In the genomic region with DNA sequence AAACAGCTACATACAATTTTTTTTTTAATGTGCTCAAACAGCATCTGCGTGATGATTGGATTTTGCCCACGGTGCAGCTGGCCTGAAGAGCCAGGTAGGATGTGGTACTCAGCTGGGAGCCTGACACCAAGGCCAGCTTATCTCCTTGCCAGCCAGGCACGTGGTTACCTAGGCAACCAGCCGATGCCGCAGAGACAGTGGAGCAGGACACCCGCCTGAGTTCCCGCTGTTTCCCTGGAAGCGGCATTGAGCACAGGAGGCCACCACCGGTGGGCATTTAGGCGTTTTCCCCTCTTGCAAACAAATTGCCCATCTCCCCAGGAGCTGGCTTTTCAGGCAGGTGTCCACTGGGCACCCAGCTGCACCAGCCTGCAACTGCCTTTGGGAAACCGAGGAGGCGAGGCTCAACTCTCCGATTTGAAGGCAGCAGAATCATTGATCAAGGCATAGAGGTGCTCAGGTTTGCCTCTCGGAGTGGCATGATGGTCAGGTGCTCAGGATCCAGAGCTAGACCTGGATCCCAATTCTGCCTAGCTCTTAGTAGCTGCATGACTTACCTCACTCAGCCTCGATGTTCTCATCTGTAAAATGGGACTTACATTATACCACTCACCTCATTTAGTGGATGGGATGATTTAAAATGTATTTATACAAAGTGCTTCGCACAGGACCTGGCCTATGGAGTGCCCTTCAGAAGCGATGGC, we compare ENCODE assay signal across 1 cellular context.
TF ChIP-seq lines count a peak whose summit lies in the region.

No MANE protein-coding gene starts in this region.

TF ChIP-seq in K562, 482 proteins besides CTCF, POLR2A, EP300 and RAD21 (continued from another document):
- TF ChIP-seq, protein P1, sequence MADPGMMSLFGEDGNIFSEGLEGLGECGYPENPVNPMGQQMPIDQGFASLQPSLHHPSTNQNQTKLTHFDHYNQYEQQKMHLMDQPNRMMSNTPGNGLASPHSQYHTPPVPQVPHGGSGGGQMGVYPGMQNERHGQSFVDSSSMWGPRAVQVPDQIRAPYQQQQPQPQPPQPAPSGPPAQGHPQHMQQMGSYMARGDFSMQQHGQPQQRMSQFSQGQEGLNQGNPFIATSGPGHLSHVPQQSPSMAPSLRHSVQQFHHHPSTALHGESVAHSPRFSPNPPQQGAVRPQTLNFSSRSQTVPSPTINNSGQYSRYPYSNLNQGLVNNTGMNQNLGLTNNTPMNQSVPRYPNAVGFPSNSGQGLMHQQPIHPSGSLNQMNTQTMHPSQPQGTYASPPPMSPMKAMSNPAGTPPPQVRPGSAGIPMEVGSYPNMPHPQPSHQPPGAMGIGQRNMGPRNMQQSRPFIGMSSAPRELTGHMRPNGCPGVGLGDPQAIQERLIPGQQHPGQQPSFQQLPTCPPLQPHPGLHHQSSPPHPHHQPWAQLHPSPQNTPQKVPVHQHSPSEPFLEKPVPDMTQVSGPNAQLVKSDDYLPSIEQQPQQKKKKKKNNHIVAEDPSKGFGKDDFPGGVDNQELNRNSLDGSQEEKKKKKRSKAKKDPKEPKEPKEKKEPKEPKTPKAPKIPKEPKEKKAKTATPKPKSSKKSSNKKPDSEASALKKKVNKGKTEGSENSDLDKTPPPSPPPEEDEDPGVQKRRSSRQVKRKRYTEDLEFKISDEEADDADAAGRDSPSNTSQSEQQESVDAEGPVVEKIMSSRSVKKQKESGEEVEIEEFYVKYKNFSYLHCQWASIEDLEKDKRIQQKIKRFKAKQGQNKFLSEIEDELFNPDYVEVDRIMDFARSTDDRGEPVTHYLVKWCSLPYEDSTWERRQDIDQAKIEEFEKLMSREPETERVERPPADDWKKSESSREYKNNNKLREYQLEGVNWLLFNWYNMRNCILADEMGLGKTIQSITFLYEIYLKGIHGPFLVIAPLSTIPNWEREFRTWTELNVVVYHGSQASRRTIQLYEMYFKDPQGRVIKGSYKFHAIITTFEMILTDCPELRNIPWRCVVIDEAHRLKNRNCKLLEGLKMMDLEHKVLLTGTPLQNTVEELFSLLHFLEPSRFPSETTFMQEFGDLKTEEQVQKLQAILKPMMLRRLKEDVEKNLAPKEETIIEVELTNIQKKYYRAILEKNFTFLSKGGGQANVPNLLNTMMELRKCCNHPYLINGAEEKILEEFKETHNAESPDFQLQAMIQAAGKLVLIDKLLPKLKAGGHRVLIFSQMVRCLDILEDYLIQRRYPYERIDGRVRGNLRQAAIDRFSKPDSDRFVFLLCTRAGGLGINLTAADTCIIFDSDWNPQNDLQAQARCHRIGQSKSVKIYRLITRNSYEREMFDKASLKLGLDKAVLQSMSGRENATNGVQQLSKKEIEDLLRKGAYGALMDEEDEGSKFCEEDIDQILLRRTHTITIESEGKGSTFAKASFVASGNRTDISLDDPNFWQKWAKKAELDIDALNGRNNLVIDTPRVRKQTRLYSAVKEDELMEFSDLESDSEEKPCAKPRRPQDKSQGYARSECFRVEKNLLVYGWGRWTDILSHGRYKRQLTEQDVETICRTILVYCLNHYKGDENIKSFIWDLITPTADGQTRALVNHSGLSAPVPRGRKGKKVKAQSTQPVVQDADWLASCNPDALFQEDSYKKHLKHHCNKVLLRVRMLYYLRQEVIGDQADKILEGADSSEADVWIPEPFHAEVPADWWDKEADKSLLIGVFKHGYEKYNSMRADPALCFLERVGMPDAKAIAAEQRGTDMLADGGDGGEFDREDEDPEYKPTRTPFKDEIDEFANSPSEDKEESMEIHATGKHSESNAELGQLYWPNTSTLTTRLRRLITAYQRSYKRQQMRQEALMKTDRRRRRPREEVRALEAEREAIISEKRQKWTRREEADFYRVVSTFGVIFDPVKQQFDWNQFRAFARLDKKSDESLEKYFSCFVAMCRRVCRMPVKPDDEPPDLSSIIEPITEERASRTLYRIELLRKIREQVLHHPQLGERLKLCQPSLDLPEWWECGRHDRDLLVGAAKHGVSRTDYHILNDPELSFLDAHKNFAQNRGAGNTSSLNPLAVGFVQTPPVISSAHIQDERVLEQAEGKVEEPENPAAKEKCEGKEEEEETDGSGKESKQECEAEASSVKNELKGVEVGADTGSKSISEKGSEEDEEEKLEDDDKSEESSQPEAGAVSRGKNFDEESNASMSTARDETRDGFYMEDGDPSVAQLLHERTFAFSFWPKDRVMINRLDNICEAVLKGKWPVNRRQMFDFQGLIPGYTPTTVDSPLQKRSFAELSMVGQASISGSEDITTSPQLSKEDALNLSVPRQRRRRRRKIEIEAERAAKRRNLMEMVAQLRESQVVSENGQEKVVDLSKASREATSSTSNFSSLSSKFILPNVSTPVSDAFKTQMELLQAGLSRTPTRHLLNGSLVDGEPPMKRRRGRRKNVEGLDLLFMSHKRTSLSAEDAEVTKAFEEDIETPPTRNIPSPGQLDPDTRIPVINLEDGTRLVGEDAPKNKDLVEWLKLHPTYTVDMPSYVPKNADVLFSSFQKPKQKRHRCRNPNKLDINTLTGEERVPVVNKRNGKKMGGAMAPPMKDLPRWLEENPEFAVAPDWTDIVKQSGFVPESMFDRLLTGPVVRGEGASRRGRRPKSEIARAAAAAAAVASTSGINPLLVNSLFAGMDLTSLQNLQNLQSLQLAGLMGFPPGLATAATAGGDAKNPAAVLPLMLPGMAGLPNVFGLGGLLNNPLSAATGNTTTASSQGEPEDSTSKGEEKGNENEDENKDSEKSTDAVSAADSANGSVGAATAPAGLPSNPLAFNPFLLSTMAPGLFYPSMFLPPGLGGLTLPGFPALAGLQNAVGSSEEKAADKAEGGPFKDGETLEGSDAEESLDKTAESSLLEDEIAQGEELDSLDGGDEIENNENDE (IDR thresholded peaks at IDR 0.05; ENCODE audit: low read depth, low read length), result no peak
- no peak for TF ChIP-seq STAT5B (CRISPR knock-in tag; IDR thresholded peaks at IDR 0.05)
- TF ChIP-seq RFX1 (IDR thresholded peaks at IDR 0.05), result peak; percentile 66
- TF ChIP-seq GTF2A2 (tag; IDR thresholded peaks at IDR 0.05), result no peak
- peak; percentile 55; the same call in 1 of the 2 replicates for TF ChIP-seq CBX1 (IDR thresholded peaks at IDR 0.05; ENCODE audit: low read depth)
- TF ChIP-seq GATAD2B (IDR thresholded peaks at IDR 0.05; ENCODE audit: borderline replicate concordance), result no peak
- no peak for TF ChIP-seq TARDBP (IDR thresholded peaks at IDR 0.05)
- peak; percentile 91 for TF ChIP-seq BCOR (IDR thresholded peaks at IDR 0.05)
- peak; percentile 92 for TF ChIP-seq RBM25 (IDR thresholded peaks at IDR 0.05; ENCODE audit: low read depth, low read length, severe bottlenecking)
- no peak for TF ChIP-seq MEIS2 (IDR thresholded peaks at IDR 0.05; ENCODE audit: partially characterized antibody)
- no peak for TF ChIP-seq SOX6 (IDR thresholded peaks at IDR 0.05)
- 0 out of 2 replicates have a peak, but pooled peaks have one; percentile 50 for TF ChIP-seq HDAC2 (IDR thresholded peaks at IDR 0.05)
- TF ChIP-seq ZNF175 (CRISPR knock-in tag; IDR thresholded peaks at IDR 0.05; ENCODE audit: low read depth), result no peak
- TF ChIP-seq ZNF830 (CRISPR knock-in tag; IDR thresholded peaks at IDR 0.05), result no peak
- TF ChIP-seq, protein P2, sequence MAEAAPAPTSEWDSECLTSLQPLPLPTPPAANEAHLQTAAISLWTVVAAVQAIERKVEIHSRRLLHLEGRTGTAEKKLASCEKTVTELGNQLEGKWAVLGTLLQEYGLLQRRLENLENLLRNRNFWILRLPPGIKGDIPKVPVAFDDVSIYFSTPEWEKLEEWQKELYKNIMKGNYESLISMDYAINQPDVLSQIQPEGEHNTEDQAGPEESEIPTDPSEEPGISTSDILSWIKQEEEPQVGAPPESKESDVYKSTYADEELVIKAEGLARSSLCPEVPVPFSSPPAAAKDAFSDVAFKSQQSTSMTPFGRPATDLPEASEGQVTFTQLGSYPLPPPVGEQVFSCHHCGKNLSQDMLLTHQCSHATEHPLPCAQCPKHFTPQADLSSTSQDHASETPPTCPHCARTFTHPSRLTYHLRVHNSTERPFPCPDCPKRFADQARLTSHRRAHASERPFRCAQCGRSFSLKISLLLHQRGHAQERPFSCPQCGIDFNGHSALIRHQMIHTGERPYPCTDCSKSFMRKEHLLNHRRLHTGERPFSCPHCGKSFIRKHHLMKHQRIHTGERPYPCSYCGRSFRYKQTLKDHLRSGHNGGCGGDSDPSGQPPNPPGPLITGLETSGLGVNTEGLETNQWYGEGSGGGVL (CRISPR knock-in tag; IDR thresholded peaks at IDR 0.05), result no peak
- TF ChIP-seq, protein P3, sequence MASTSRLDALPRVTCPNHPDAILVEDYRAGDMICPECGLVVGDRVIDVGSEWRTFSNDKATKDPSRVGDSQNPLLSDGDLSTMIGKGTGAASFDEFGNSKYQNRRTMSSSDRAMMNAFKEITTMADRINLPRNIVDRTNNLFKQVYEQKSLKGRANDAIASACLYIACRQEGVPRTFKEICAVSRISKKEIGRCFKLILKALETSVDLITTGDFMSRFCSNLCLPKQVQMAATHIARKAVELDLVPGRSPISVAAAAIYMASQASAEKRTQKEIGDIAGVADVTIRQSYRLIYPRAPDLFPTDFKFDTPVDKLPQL (IDR thresholded peaks at IDR 0.05; ENCODE audit: extremely low read depth, insufficient read length), result no peak
- 0 out of 3 replicates have a peak, but pooled peaks of 1 of the 2 experiments have one; percentile 43 for TF ChIP-seq CBX3 (IDR thresholded peaks at IDR 0.05; ENCODE audit: borderline replicate concordance in 1 of 2, low read length in 2 of 2)
- TF ChIP-seq, protein P4, sequence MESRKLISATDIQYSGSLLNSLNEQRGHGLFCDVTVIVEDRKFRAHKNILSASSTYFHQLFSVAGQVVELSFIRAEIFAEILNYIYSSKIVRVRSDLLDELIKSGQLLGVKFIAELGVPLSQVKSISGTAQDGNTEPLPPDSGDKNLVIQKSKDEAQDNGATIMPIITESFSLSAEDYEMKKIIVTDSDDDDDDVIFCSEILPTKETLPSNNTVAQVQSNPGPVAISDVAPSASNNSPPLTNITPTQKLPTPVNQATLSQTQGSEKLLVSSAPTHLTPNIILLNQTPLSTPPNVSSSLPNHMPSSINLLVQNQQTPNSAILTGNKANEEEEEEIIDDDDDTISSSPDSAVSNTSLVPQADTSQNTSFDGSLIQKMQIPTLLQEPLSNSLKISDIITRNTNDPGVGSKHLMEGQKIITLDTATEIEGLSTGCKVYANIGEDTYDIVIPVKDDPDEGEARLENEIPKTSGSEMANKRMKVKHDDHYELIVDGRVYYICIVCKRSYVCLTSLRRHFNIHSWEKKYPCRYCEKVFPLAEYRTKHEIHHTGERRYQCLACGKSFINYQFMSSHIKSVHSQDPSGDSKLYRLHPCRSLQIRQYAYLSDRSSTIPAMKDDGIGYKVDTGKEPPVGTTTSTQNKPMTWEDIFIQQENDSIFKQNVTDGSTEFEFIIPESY (CRISPR knock-in tag; IDR thresholded peaks at IDR 0.05), result 0 out of 2 replicates have a peak, but pooled peaks have one; percentile 46
- TF ChIP-seq SPI1 (IDR thresholded peaks at IDR 0.05; ENCODE audit: borderline replicate concordance, low read depth, low read length), result no peak
- peak; percentile 50 to 75 for TF ChIP-seq KDM1A (IDR thresholded peaks at IDR 0.05)
- TF ChIP-seq TRIM28 (IDR thresholded peaks at IDR 0.05), result no peak
- 0 out of 4 replicates have a peak, but pooled peaks of 1 of the 2 experiments have one; percentile 45 for TF ChIP-seq RCOR1 (IDR thresholded peaks at IDR 0.05; ENCODE audit: borderline replicate concordance in 1 of 2, low read depth in 2 of 2, low read length in 2 of 2)
- TF ChIP-seq, protein P5, sequence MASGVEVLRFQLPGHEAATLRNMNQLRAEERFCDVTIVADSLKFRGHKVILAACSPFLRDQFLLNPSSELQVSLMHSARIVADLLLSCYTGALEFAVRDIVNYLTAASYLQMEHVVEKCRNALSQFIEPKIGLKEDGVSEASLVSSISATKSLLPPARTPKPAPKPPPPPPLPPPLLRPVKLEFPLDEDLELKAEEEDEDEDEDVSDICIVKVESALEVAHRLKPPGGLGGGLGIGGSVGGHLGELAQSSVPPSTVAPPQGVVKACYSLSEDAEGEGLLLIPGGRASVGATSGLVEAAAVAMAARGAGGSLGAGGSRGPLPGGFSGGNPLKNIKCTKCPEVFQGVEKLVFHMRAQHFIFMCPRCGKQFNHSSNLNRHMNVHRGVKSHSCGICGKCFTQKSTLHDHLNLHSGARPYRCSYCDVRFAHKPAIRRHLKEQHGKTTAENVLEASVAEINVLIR (CRISPR knock-in tag; IDR thresholded peaks at IDR 0.05), result no peak
TF ChIP-seq in K562: peak in this region for 11.
